8 cellular contexts compared by ENCODE assay signal in genomic region chr2:32009479-32010256, GRCh38. TPM values are rescaled to one million over a fixed set of nuclear protein-coding genes. Genes with fewer than 3 reads are reported as not detected.
DNase-seq lines count a peak whose midpoint lies in the region; ATAC-seq and TF ChIP-seq lines count a peak whose summit lies in the region.

No MANE protein-coding gene starts in this region.

- peaks cover 49% of the 10 kb centered on the region for H3K4me1 Mint-ChIP-seq in CD8-positive, alpha-beta T cell (ENCODE audit: low read depth)

- H3K27me3 Mint-ChIP-seq in CD8-positive, alpha-beta T cell (ENCODE audit: low read depth) = no peaks in the 10 kb centered on the region

- peak overlapping the region; percentile 63 for H3K4me3 ChIP-seq in CD8-positive, alpha-beta T cell (ENCODE audit: low read depth, low read length)
- peak overlapping the region; percentile 55 to 98 (median 96) for H3K4me3 ChIP-seq in mammary epithelial cell (replicated peaks in 1 of 3; ENCODE audit: insufficient read depth in 1 of 3, low read depth in 2 of 3, low read length in 3 of 3)

- intact Hi-C loops in CD8-positive, alpha-beta T cell (cut with DNase I, micrococcal nuclease) = loop anchor here (2.0 to 10.0 kb wide), 5 partner anchors 29 to 345 kb away; partner anchors contain the start of genes BIRC6 (in 1 of the 2), DPY30 (in 1 of the 2), SLC30A6 (in 1 of the 2) and YIPF4 (in 1 of the 2)
- intact Hi-C loops in mammary epithelial cell (cut with micrococcal nuclease) = loop anchor here (2.0 to 5.0 kb wide), 4 partner anchors 29 to 158 kb away; partner anchors contain the start of genes DPY30, SLC30A6 and SPAST

- dilution Hi-C loops in mammary epithelial cell (cut with HindIII; ENCODE audit: low sequenced_read_pairs) = no loop called here

- peak in 6 of 7 experiments; percentile 22 to 67 (median 42) for DNase-seq in CD8-positive, alpha-beta T cell
- DNase-seq in mammary epithelial cell = peak; percentile 21
- DNase-seq in islet precursor cell = peak; percentile 60
- DNase-seq in stimulated activated CD4-positive, alpha-beta T cell treated with anti-CD3 and anti-CD28 coated beads, Interleukin-12 subunit alpha, Interleukin-12 subunit beta, amount 100 ng/mL, for 48 hours (ENCODE audit: low read depth in 2 of 3, low spot score in 1 of 3) = peak; percentile 4 to 34 (median 17)
- no peak for DNase-seq in A172 (ENCODE audit: low spot score)

- H3K27me3 ChIP-seq in CD8-positive, alpha-beta T cell (ENCODE audit: insufficient read depth, low read length) = no peaks in the 10 kb centered on the region
- no peaks in the 10 kb centered on the region for H3K27me3 ChIP-seq in mammary epithelial cell (ENCODE audit: insufficient read depth, low read length)

- POLR2A ChIA-PET in CD8-positive, alpha-beta T cell (lab: Charles Lee) = interaction anchor here (1.7 to 1.9 kb wide), 2 partner anchors 30 to 54 kb away, joined by 10 to 11 read pairs; partner anchors contain the start of genes DPY30 and SPAST

- peak overlapping the region; percentile 29 for H3K27ac ChIP-seq in CD8-positive, alpha-beta T cell (ENCODE audit: low read depth, low read length)
- H3K27ac ChIP-seq in VCaP (peak overlapping the region; percentile 93), mammary epithelial cell (ENCODE audit: insufficient read depth, low read depth, low read length) (peak overlapping the region; percentile 47)

- peaks cover 52% of the 10 kb centered on the region for H3K79me2 ChIP-seq in mammary epithelial cell (ENCODE audit: insufficient read depth, low read length)

- H3K4me3 Mint-ChIP-seq in CD8-positive, alpha-beta T cell = peak overlapping the region; percentile 92

- no TSS peak for BruUV-seq in mammary epithelial cell (replicated peaks; lab: Mats Ljungman, UMichigan)

- H3K27ac Mint-ChIP-seq in CD8-positive, alpha-beta T cell = peak overlapping the region; percentile 89

- TF ChIP-seq CTCF in CD8-positive, alpha-beta T cell (IDR thresholded peaks at IDR 0.05) = no peak
- TF ChIP-seq CTCF in VCaP (conservative IDR thresholded peaks at IDR 0.05) (no peak), mammary epithelial cell (conservative IDR thresholded peaks at IDR 0.05 in 1 of 2, IDR thresholded peaks at IDR 0.05 in 1 of 2; ENCODE audit: extremely low read depth in 1 of 2, insufficient read depth in 1 of 2, low read depth in 1 of 2, low read length in 2 of 2) (no peak)

- no peaks in the 10 kb centered on the region for H4K20me1 ChIP-seq in mammary epithelial cell (ENCODE audit: insufficient read depth, low read length)

- no peaks in the 10 kb centered on the region for H3K9me3 ChIP-seq in CD8-positive, alpha-beta T cell (ENCODE audit: low read length)
- no peaks in the 10 kb centered on the region for H3K9me3 ChIP-seq in mammary epithelial cell (replicated peaks; ENCODE audit: insufficient read depth, low read length)

- H3K4me1 ChIP-seq in CD8-positive, alpha-beta T cell (ENCODE audit: insufficient read depth, low read length) = peaks cover 22% of the 10 kb centered on the region
- H3K4me1 ChIP-seq in mammary epithelial cell (ENCODE audit: insufficient read depth, low read length) = peaks cover 21% of the 10 kb centered on the region

- in situ Hi-C loops in mammary epithelial cell (cut with MboI; ENCODE audit: low sequenced_read_pairs in 2 of 2) = no loop called here

- CTCF ChIA-PET in CD8-positive, alpha-beta T cell (lab: Charles Lee) = no interaction called here
- CTCF ChIA-PET in mammary epithelial cell (lab: Charles Lee; ENCODE audit: low non-redundant PET) = no interaction called here

- H3K4me2 ChIP-seq in mammary epithelial cell (ENCODE audit: insufficient read depth, low read depth, low read length) = peak overlapping the region; percentile 77

- ATAC-seq in CD8-positive, alpha-beta T cell = peak; percentile 15
- ATAC-seq in GM19397 (IDR thresholded peaks at IDR 0.05; ENCODE audit: unreplicated experiment) (peak; percentile 30), HG03565 (IDR thresholded peaks at IDR 0.05; ENCODE audit: unreplicated experiment) (peak; percentile 7)

- whole genome bisulfite sequencing in mammary epithelial cell (ENCODE audit: low coverage, missing lambda C conversion rate) = 17% methylated on average over 4 of the region's 92 CpGs

- peaks cover 10% of the 10 kb centered on the region for H3K36me3 Mint-ChIP-seq in CD8-positive, alpha-beta T cell

- H3K9ac ChIP-seq in mammary epithelial cell (ENCODE audit: insufficient read depth, low read length) = peak overlapping the region; percentile 66

- H3K36me3 ChIP-seq in CD8-positive, alpha-beta T cell (ENCODE audit: insufficient read depth, low read length) = no peaks in the 10 kb centered on the region
- H3K36me3 ChIP-seq in mammary epithelial cell (ENCODE audit: insufficient read depth, low read length) = no peaks in the 10 kb centered on the region

- no peaks in the 10 kb centered on the region for H3K9me3 Mint-ChIP-seq in CD8-positive, alpha-beta T cell

- peak overlapping the region; percentile 72 for H2AFZ ChIP-seq in mammary epithelial cell (ENCODE audit: low read depth, low read length)

RNA-seq across cellular contexts. Expression of gene MEMO1, which starts 1.1 kb away (rescaled TPM):
- 10 to 100 TPM; 32.7 to 34.5 TPM for total RNA-seq in CD8-positive, alpha-beta T cell
- total RNA-seq in mammary epithelial cell = 10 to 100 TPM; 47.8 to 75.3 TPM
- polyA plus RNA-seq in mammary epithelial cell = 78.6 TPM
- 62.3 TPM for polyA minus RNA-seq in mammary epithelial cell
- total RNA-seq in A172 (2014; rRNA removed; shearing (Covaris generic)) = 79.9 and 94.7 TPM in 2 replicates

RNA-seq across cellular contexts. Expression of gene DPY30, which starts 29.9 kb away (rescaled TPM):
- total RNA-seq in CD8-positive, alpha-beta T cell = 10 to 100 TPM in 1 of 2 experiments, 1 to 10 TPM in 1; 9.6 to 10.8 TPM
- 10 to 100 TPM; 46.7 to 64.7 TPM for total RNA-seq in mammary epithelial cell
- 87.5 TPM for polyA plus RNA-seq in mammary epithelial cell
- 7.5 TPM for polyA minus RNA-seq in mammary epithelial cell
- 178 and 233 TPM in 2 replicates for total RNA-seq in A172 (2014; rRNA removed; shearing (Covaris generic))

RNA-seq across cellular contexts. Expression of gene SPAST, which starts 53.7 kb away (rescaled TPM):
- total RNA-seq in CD8-positive, alpha-beta T cell = 1 to 10 TPM; 7.4 to 9.4 TPM
- total RNA-seq in mammary epithelial cell = 10 to 100 TPM; 13.7 to 22.5 TPM
- 5.8 TPM for polyA plus RNA-seq in mammary epithelial cell
- 10.0 TPM for polyA minus RNA-seq in mammary epithelial cell
- 33.9 and 37.6 TPM in 2 replicates for total RNA-seq in A172 (2014; rRNA removed; shearing (Covaris generic))

Comparison
In these comparisons a context has a peak if more than half of its experiments do, and no peak if none do; other contexts are left out.
1. H3K27ac ChIP-seq: peak in every context shown above with its lines; median percentile 93 in VCaP; 47 in mammary epithelial cell; 29 in CD8-positive, alpha-beta T cell.
2. RNA of gene DPY30, which starts 29.9 kb away (total RNA-seq): 178 to 233 TPM in A172 and 46.7 to 64.7 TPM in mammary epithelial cell; 9.6 to 10.8 TPM in CD8-positive, alpha-beta T cell; every median in the first group is over 4 times any median in the second.
3. Peak in every context shown above with its lines, with median percentiles within 50 percentile points of each other: ATAC-seq.